8 cellular contexts compared by ENCODE assay signal in genomic region chr17:82876602-82877391, GRCh38. TPM values are rescaled to one million over a fixed set of nuclear protein-coding genes. Genes with fewer than 3 reads are reported as not detected.
DNase-seq lines count a peak whose midpoint lies in the region; ATAC-seq, FAIRE-seq and TF ChIP-seq lines count a peak whose summit lies in the region.

No MANE protein-coding gene starts in this region.

- no peaks in the 10 kb centered on the region for H3K9me3 ChIP-seq in CD4-positive, CD25-positive, alpha-beta regulatory T cell (ENCODE audit: control insufficient read depth in 2 of 2, low read length in 2 of 2)
- H3K9me3 ChIP-seq in small intestine (ENCODE audit: control insufficient read depth, low read depth) (no peaks in the 10 kb centered on the region), MM.1S (replicated peaks; ENCODE audit: insufficient read depth, low read length) (no peaks in the 10 kb centered on the region)

- H3K27me3 Mint-ChIP-seq in CD4-positive, CD25-positive, alpha-beta regulatory T cell = no peaks in the 10 kb centered on the region

- no peaks in the 10 kb centered on the region for H3K9me2 ChIP-seq in MM.1S (replicated peaks; ENCODE audit: insufficient read depth, low read length)

- no peaks in the 10 kb centered on the region for H3F3A ChIP-seq in MM.1S (ENCODE audit: insufficient read depth, low read length)

- no peak overlapping the region for H3K4me2 ChIP-seq in MM.1S (ENCODE audit: low read depth, low read length)

- no peaks in the 10 kb centered on the region for H3K27me3 ChIP-seq in CD4-positive, CD25-positive, alpha-beta regulatory T cell (ENCODE audit: control insufficient read depth, insufficient read depth, low read length)
- H3K27me3 ChIP-seq in small intestine (ENCODE audit: control insufficient read depth in 2 of 2, insufficient read depth in 2 of 2, low read length in 2 of 2) = no peaks in the 10 kb centered on the region
- H3K27me3 ChIP-seq in MM.1S (replicated peaks; ENCODE audit: insufficient read depth, low read length) = no peaks in the 10 kb centered on the region

- ATAC-seq in CD4-positive, CD25-positive, alpha-beta regulatory T cell (ENCODE audit: low read depth in 2 of 2) = no peak
- ATAC-seq in GM21717 (IDR thresholded peaks at IDR 0.05; ENCODE audit: unreplicated experiment) = no peak

- H3K4me3 Mint-ChIP-seq in CD4-positive, CD25-positive, alpha-beta regulatory T cell = no peak overlapping the region

- H3K4me1 Mint-ChIP-seq in CD4-positive, CD25-positive, alpha-beta regulatory T cell = peaks cover 13 to 36% (median 20%) of the 10 kb centered on the region in 4 donors

- peaks cover 21% of the 10 kb centered on the region; the same call in 1 of the 2 replicates for H3K79me2 ChIP-seq in MM.1S (ENCODE audit: low read length)

- 49 to 67% (median 54%) methylated on average over 15 of the region's 15 CpGs for WGBS in small intestine, 3 donors

- no peak overlapping the region for H3K9ac ChIP-seq in MM.1S (ENCODE audit: low read length)

- in situ Hi-C loops in T47D (cut with HindIII; ENCODE audit: low pct_unique_long_range_greater_than_20kb, low sequenced_read_pairs) = no loop called here

- H3K36me3 ChIP-seq in CD4-positive, CD25-positive, alpha-beta regulatory T cell (ENCODE audit: control insufficient read depth, insufficient read depth, low read length) = peaks cover 12% of the 10 kb centered on the region
- no peaks in the 10 kb centered on the region for H3K36me3 ChIP-seq in small intestine (ENCODE audit: control insufficient read depth in 2 of 2, insufficient read depth in 2 of 2, low read length in 2 of 2)
- no peaks in the 10 kb centered on the region for H3K36me3 ChIP-seq in MM.1S (replicated peaks; ENCODE audit: insufficient read depth, low read length)

- H4K20me1 ChIP-seq in MM.1S (ENCODE audit: insufficient read depth, low read length) = no peaks in the 10 kb centered on the region

- no peak overlapping the region for H2AFZ ChIP-seq in MM.1S (ENCODE audit: low read length)

- no peak overlapping the region for H3K4me3 ChIP-seq in CD4-positive, CD25-positive, alpha-beta regulatory T cell (ENCODE audit: low read depth, low read length)
- no peak overlapping the region for H3K4me3 ChIP-seq in small intestine (ENCODE audit: low read depth in 1 of 2, low read length in 2 of 2)
- no peak overlapping the region for H3K4me3 ChIP-seq in MM.1S (ENCODE audit: low read length)

- DNase-seq in CD4-positive, CD25-positive, alpha-beta regulatory T cell = no peak
- DNase-seq in NCI-H2029 (lab: John Stamatoyannopoulos, UW) (peak; percentile 58), T47D (ENCODE audit: low read depth in 1 of 2, low spot score in 1 of 2) (peak; percentile 93 to 96), iPS-NIHi7 (ENCODE audit: extremely low spot score) (peak; percentile 66), small intestine (peak; percentile 32), RCC 7860 (ENCODE audit: low spot score) (no peak), MM.1S (no peak)

- peaks cover 0 to 1% (median 0%) of the 10 kb centered on the region in 7 donors for H3K9me3 Mint-ChIP-seq in CD4-positive, CD25-positive, alpha-beta regulatory T cell

- H3K27ac Mint-ChIP-seq in CD4-positive, CD25-positive, alpha-beta regulatory T cell = peak overlapping the region in 2 of 3 donors; percentile 64 to 66

- TF ChIP-seq CTCF in MM.1S (IDR thresholded peaks at IDR 0.05; ENCODE audit: low read length) = no peak

- FAIRE-seq in small intestine (lab: Jason Lieb, UNC) = no peak
- no peak for FAIRE-seq in RCC 7860 (lab: Jason Lieb, UNC)

- no peak overlapping the region for H3K27ac ChIP-seq in CD4-positive, CD25-positive, alpha-beta regulatory T cell (ENCODE audit: insufficient read depth, low read length, poor library complexity, severe bottlenecking)
- H3K27ac ChIP-seq in small intestine (ENCODE audit: low read depth in 1 of 2, low read length in 1 of 2) (no peak overlapping the region), MM.1S (ENCODE audit: low read length) (no peak overlapping the region)

- H3K4me1 ChIP-seq in CD4-positive, CD25-positive, alpha-beta regulatory T cell (ENCODE audit: control insufficient read depth, insufficient read depth, low read length, poor library complexity, severe bottlenecking) = peaks cover 7% of the 10 kb centered on the region
- H3K4me1 ChIP-seq in small intestine (ENCODE audit: control insufficient read depth in 2 of 2, insufficient read depth in 1 of 2, low read depth in 1 of 2, low read length in 1 of 2) (peaks cover 0 to 3% of the 10 kb centered on the region in 2 donors), MM.1S (ENCODE audit: low read length) (no peaks in the 10 kb centered on the region)

- peaks cover 19% of the 10 kb centered on the region for H3K36me3 Mint-ChIP-seq in CD4-positive, CD25-positive, alpha-beta regulatory T cell

RNA-seq across cellular contexts. Expression of gene ZNF750, which starts 37.0 kb away (rescaled TPM):
- not detected for total RNA-seq in CD4-positive, CD25-positive, alpha-beta regulatory T cell
- polyA plus RNA-seq in CD4-positive, CD25-positive, alpha-beta regulatory T cell = under 1 TPM in 1 of 4 donors, not detected in 3; 0.07 TPM
- under 1 TPM in 2 of 3 donors, not detected in 1; 0.04 to 0.27 TPM for polyA plus RNA-seq in small intestine

Comparison
In these comparisons a context has a peak if more than half of its experiments do, and no peak if none do; other contexts are left out.
1. DNase-seq: peak in NCI-H2029 (single experiment), T47D (2 of 2), iPS-NIHi7 (single experiment) and small intestine (single experiment); none in CD4-positive, CD25-positive, alpha-beta regulatory T cell (0 of 3), RCC 7860 (single experiment) and MM.1S (single experiment).